ENCODE assay signal across 7 cellular contexts in the genomic region with DNA sequence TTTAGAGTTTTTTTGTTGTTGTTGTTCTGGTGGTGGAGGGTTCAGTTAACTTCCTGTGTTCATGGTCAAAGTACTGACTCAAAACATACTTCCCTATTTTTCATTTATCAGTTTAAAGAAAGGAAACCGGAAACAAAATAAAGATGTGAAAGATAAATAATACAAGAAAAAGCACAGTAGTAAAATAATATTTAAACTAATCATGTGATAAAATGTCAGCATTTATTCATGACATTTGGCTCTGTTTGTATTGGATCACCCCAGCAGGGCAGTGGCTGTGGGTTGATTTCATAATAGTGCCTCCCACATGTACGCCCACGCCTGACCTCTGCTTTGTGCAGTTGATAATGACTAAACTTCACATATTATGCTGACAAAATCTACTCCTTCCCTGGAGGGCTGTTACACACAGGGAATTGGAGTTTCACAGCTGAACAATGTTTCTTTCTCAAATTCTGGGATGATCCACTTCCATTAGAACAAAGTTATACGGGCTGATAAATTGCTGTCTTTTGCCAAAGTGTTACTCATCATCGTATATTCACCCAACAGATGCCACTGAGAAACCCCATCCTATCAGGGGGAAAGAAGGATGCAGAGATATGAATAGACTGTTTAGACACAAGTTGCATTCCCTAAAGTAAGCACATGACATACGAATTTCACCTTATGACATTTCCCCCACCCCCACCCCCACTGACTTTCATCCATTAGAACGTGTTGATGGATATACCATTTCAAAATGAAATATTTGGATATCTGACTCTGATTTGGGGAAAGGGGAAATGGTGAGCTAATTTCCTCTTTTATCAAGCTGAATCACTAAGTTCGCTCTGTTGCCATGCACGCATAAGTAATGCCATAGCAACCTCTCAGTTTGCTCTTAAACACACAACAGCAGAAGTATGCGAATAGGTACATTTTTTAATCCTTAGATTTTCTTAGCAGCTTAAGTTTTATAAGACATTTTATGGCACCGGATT. TPM values are rescaled to one million over a fixed set of nuclear protein-coding genes. Genes with fewer than 3 reads are reported as not detected.
DNase-seq lines count a peak whose midpoint lies in the region; ATAC-seq and TF ChIP-seq lines count a peak whose summit lies in the region.

No MANE protein-coding gene starts in this region.

- intact Hi-C loops in esophagus muscularis mucosa (cut with DNase I), result no loop called here

- H3K36me3 Mint-ChIP-seq in activated T-cell treated with anti-CD3 and anti-CD28 coated beads, Interleukin-2, amount 50 U/mL, for 4 hours (ENCODE audit: insufficient read depth), result no peaks in the 10 kb centered on the region

- H3K4me1 Mint-ChIP-seq in activated T-cell treated with anti-CD3 and anti-CD28 coated beads, Interleukin-2, amount 50 U/mL, for 4 hours (ENCODE audit: low read depth), result no peaks in the 10 kb centered on the region

- H3K27me3 ChIP-seq in esophagus muscularis mucosa (no peaks in the 10 kb centered on the region), parathyroid adenoma (ENCODE audit: control insufficient read depth, insufficient read depth, low read length) (no peaks in the 10 kb centered on the region)

- TF ChIP-seq POLR2A in esophagus muscularis mucosa (IDR thresholded peaks at IDR 0.05; ENCODE audit: low read depth), result no peak

- H3K4me3 ChIP-seq in esophagus muscularis mucosa (no peak overlapping the region), parathyroid adenoma (ENCODE audit: low read depth, low read length) (no peak overlapping the region)

- ATAC-seq in GM18858 (IDR thresholded peaks at IDR 0.05; ENCODE audit: unreplicated experiment) (peak; percentile 78), HG02642 (IDR thresholded peaks at IDR 0.05; ENCODE audit: poor library complexity, unreplicated experiment) (peak; percentile 59)
- ATAC-seq in activated T-cell treated with anti-CD3 and anti-CD28 coated beads, Interleukin-2, amount 50 U/mL, for 4 hours, result no peak

- H3K9me3 ChIP-seq in esophagus muscularis mucosa (no peaks in the 10 kb centered on the region), parathyroid adenoma (ENCODE audit: control insufficient read depth, low read length) (no peaks in the 10 kb centered on the region)

- H3K4me1 ChIP-seq in esophagus muscularis mucosa (peaks cover 0 to 22% (median 12%) of the 10 kb centered on the region in 4 donors), parathyroid adenoma (no peaks in the 10 kb centered on the region)

- no peak overlapping the region for H3K9ac ChIP-seq in parathyroid adenoma

- peaks cover 2% of the 10 kb centered on the region for H3K27me3 Mint-ChIP-seq in activated T-cell treated with anti-CD3 and anti-CD28 coated beads, Interleukin-2, amount 50 U/mL, for 4 hours (ENCODE audit: low read depth)

- TF ChIP-seq CTCF in esophagus muscularis mucosa (IDR thresholded peaks at IDR 0.05) (no peak), parathyroid adenoma (IDR thresholded peaks at IDR 0.05) (no peak)

- TF ChIP-seq EP300 in esophagus muscularis mucosa (IDR thresholded peaks at IDR 0.05), result no peak

- WGBS in esophagus muscularis mucosa, result 43% methylated on average over 11 of the region's 11 CpGs

- peak overlapping the region in 2 of 4 donors; percentile 30 to 43 for H3K27ac ChIP-seq in esophagus muscularis mucosa (replicated peaks in 1 of 4)
- H3K27ac ChIP-seq in parathyroid adenoma, result peak overlapping the region; percentile 88

- H3K4me2 ChIP-seq in parathyroid adenoma (ENCODE audit: low read length), result no peak overlapping the region

- H3K79me2 ChIP-seq in parathyroid adenoma, result no peaks in the 10 kb centered on the region

- DNase-seq in NOMO-1 (lab: John Stamatoyannopoulos, UW; ENCODE audit: unreplicated experiment in 2 of 2) (peak; percentile 32 to 88), esophagus muscularis mucosa (ENCODE audit: extremely low spot score) (peak; percentile 90), cerebellar nuclear complex (lab: John Stamatoyannopoulos, UW) (no peak)
- DNase-seq in activated T-cell treated with anti-CD3 and anti-CD28 coated beads, Interleukin-2, amount 50 U/mL, for 4 hours, result no peak

- H3K9me3 Mint-ChIP-seq in activated T-cell treated with anti-CD3 and anti-CD28 coated beads, Interleukin-2, amount 50 U/mL, for 4 hours, result no peaks in the 10 kb centered on the region

- peak overlapping the region; percentile 50 for H2AFZ ChIP-seq in parathyroid adenoma

- H3K4me3 Mint-ChIP-seq in activated T-cell treated with anti-CD3 and anti-CD28 coated beads, Interleukin-2, amount 50 U/mL, for 4 hours, result no peak overlapping the region

- no peaks in the 10 kb centered on the region for H3K36me3 ChIP-seq in esophagus muscularis mucosa
- H3K36me3 ChIP-seq in parathyroid adenoma (ENCODE audit: control insufficient read depth, insufficient read depth, low read length), result no peaks in the 10 kb centered on the region

RNA-seq across cellular contexts. Expression of a gene that starts 48.4 kb away (rescaled TPM):
- total RNA-seq in esophagus muscularis mucosa, result not detected
- not detected for total RNA-seq in activated T-cell treated with anti-CD3 and anti-CD28 coated beads, Interleukin-2, amount 50 U/mL, for 4 hours

Comparison
In these comparisons a context has a peak if more than half of its experiments do, and no peak if none do; other contexts are left out.
1. ATAC-seq: peak in GM18858 (single experiment) and HG02642 (single experiment); none in activated T-cell treated with anti-CD3 and anti-CD28 coated beads, Interleukin-2, amount 50 U/mL, for 4 hours (0 of 2).
2. DNase-seq: peak in NOMO-1 (2 of 2) and esophagus muscularis mucosa (single experiment); none in cerebellar nuclear complex (0 of 2) and activated T-cell treated with anti-CD3 and anti-CD28 coated beads, Interleukin-2, amount 50 U/mL, for 4 hours (single experiment).